In the genomic region with DNA sequence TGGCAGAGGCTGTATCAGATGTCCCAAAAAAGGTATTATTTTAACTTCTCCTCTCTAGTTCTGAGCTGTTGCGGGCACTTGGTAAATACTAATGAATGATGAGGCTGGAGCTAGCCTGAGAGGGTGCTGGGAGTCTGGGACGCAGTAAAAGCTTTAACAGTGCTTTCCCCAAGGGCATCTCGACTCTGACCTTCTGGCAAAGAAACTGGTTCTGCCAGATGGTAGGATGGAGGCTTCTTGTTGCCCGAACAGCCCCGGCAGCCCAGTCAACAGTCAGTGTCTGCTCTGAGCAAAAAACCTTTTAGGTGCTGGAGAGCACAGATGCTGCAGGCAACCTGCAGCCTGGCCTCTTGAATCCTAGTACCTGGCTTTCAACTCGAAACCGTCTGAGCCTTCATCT, we compare ENCODE assay signal across 11 cellular contexts. TPM values are rescaled to one million over a fixed set of nuclear protein-coding genes. Genes with fewer than 3 reads are reported as not detected.
DNase-seq lines count a peak whose midpoint lies in the region; ATAC-seq and TF ChIP-seq lines count a peak whose summit lies in the region.
"Had no signal": no experiment of that assay in that cellular context is flagged by ENCODE, and none has a peak within 500 bp of the region (broad histone marks: within the 10 kb centered on the region; RNA-seq: fewer than 3 reads in every experiment).

No MANE protein-coding gene starts in this region.

- POLR2A ChIA-PET in CD4-positive, alpha-beta T cell (lab: Charles Lee) = interaction anchor here (1.7 kb wide), 1 partner anchor 266 kb away, joined by 4 read pairs; the partner anchor contains the start of gene RPL11

- peak overlapping the region; percentile 38 for H3K4me3 Mint-ChIP-seq in CD4-positive, alpha-beta T cell
- H3K4me3 Mint-ChIP-seq in activated naive CD8-positive, alpha-beta T cell = peak overlapping the region; percentile 56

- no peak overlapping the region for H2AFZ ChIP-seq in Loucy (ENCODE audit: low read length)
- H2AFZ ChIP-seq: GM23248 had no signal

- no peaks in the 10 kb centered on the region for H3K27me3 Mint-ChIP-seq in CD4-positive, alpha-beta T cell
- no peaks in the 10 kb centered on the region for H3K27me3 Mint-ChIP-seq in activated naive CD8-positive, alpha-beta T cell

- H3K4me2 ChIP-seq in Loucy (ENCODE audit: low read depth, low read length, poor library complexity, severe bottlenecking) = no peak overlapping the region

- H3K4me3 ChIP-seq in Loucy (ENCODE audit: low read length, poor library complexity, severe bottlenecking) (no peak overlapping the region), mucosa of descending colon (no peak overlapping the region)
- H3K4me3 ChIP-seq: GM23248 had no signal

- H3K36me3 ChIP-seq in Loucy (ENCODE audit: insufficient read depth, low read length) (peaks cover 15% of the 10 kb centered on the region; the same call in 1 of the 2 replicates), mucosa of descending colon (ENCODE audit: low read depth) (no peaks in the 10 kb centered on the region)

- H3F3A ChIP-seq in Loucy (ENCODE audit: low read depth) = no peaks in the 10 kb centered on the region

- H4K20me1 ChIP-seq in Loucy (ENCODE audit: insufficient read depth, low read length, poor library complexity, severe bottlenecking) = peaks cover 16% of the 10 kb centered on the region

- H3K27ac ChIP-seq in CD4-positive, alpha-beta T cell (ENCODE audit: low read depth, low read length) = no peak overlapping the region
- H3K27ac ChIP-seq: GM23248 had no signal

- DNase-seq in CD4-positive, alpha-beta T cell = no peak
- DNase-seq in mucosa of descending colon = peak in 2 of 3 donors; percentile 60 to 81
- no peak for DNase-seq in NAMALWA (ENCODE audit: low spot score)
- DNase-seq in activated T-cell treated with anti-CD3 and anti-CD28 coated beads, Interleukin-2, amount 50 U/mL, for 1 hour = no peak
- DNase-seq: GM23248; kidney; stimulated activated CD4-positive, alpha-beta T cell treated with anti-CD3 and anti-CD28 coated beads, Interleukin-4, amount 100 ng/mL, for 4 hours had no signal

- H3K27ac Mint-ChIP-seq in CD4-positive, alpha-beta T cell = peak overlapping the region; percentile 100
- peak overlapping the region; percentile 76 for H3K27ac Mint-ChIP-seq in activated naive CD8-positive, alpha-beta T cell

- intact Hi-C loops in CD4-positive, alpha-beta T cell (cut with DNase I, micrococcal nuclease) = loop anchor here in 1 of 2 experiments (5.0 to 10.0 kb wide), 3 partner anchors 90 to 788 kb away; partner anchors contain the start of genes CLIC4, FUCA1 and GALE
- intact Hi-C loops in mucosa of descending colon (cut with DNase I, micrococcal nuclease) = loop anchor here in 1 of 2 donors (5.0 kb wide), 1 partner anchor 65 kb away; no protein-coding TSS in a partner anchor

- H3K9me3 ChIP-seq in CD4-positive, alpha-beta T cell (ENCODE audit: control insufficient read depth, low read length) = no peaks in the 10 kb centered on the region
- H3K9me3 ChIP-seq in Loucy (ENCODE audit: insufficient read depth, low read depth, low read length) = no peaks in the 10 kb centered on the region
- no peaks in the 10 kb centered on the region for H3K9me3 ChIP-seq in mucosa of descending colon

- CTCF ChIA-PET in CD4-positive, alpha-beta T cell (lab: Charles Lee) = no interaction called here

- no peak for TF ChIP-seq CTCF in CD4-positive, alpha-beta T cell (IDR thresholded peaks at IDR 0.05)
- no peak for TF ChIP-seq CTCF in Loucy (conservative IDR thresholded peaks at IDR 0.05; ENCODE audit: low read length)
- no peak for TF ChIP-seq CTCF in mucosa of descending colon (IDR thresholded peaks at IDR 0.05)

- peaks cover 19% of the 10 kb centered on the region for H3K4me1 ChIP-seq in Loucy (ENCODE audit: insufficient read depth, low read length, poor library complexity, severe bottlenecking)
- peaks cover 15% of the 10 kb centered on the region for H3K4me1 ChIP-seq in mucosa of descending colon (ENCODE audit: low read depth)

- H3K36me3 Mint-ChIP-seq in CD4-positive, alpha-beta T cell (ENCODE audit: low read depth) = peaks cover 30% of the 10 kb centered on the region
- H3K36me3 Mint-ChIP-seq in activated naive CD8-positive, alpha-beta T cell = peaks cover 12% of the 10 kb centered on the region

- peaks cover 25% of the 10 kb centered on the region for H3K79me2 ChIP-seq in Loucy (ENCODE audit: insufficient read depth, low read length)

- H3K27me3 ChIP-seq in CD4-positive, alpha-beta T cell (ENCODE audit: control insufficient read depth, insufficient read depth, low read length) = no peaks in the 10 kb centered on the region
- no peaks in the 10 kb centered on the region for H3K27me3 ChIP-seq in Loucy (ENCODE audit: insufficient read depth, low read length, poor library complexity, severe bottlenecking)

- no peaks in the 10 kb centered on the region for H3K9me2 ChIP-seq in Loucy (replicated peaks; ENCODE audit: low read depth, low read length)

- no peaks in the 10 kb centered on the region for H3K9me3 Mint-ChIP-seq in CD4-positive, alpha-beta T cell
- H3K9me3 Mint-ChIP-seq in activated naive CD8-positive, alpha-beta T cell (ENCODE audit: low read depth) = no peaks in the 10 kb centered on the region

- H3K4me1 Mint-ChIP-seq in CD4-positive, alpha-beta T cell (ENCODE audit: low read depth) = peaks cover 47% of the 10 kb centered on the region
- peaks cover 50% of the 10 kb centered on the region for H3K4me1 Mint-ChIP-seq in activated naive CD8-positive, alpha-beta T cell (ENCODE audit: low read depth)

- peak overlapping the region; percentile 100 for H3K9ac ChIP-seq in Loucy (ENCODE audit: low read depth, low read length, poor library complexity, severe bottlenecking)
- H3K9ac ChIP-seq: GM23248 had no signal

- no peak for ATAC-seq in CD4-positive, alpha-beta T cell (ENCODE audit: poor library complexity)
- ATAC-seq in mucosa of descending colon (peak; percentile 13), GM21825 (IDR thresholded peaks at IDR 0.05; ENCODE audit: unreplicated experiment) (no peak), GM18861 (IDR thresholded peaks at IDR 0.05; ENCODE audit: unreplicated experiment) (no peak)

RNA-seq across cellular contexts. Expression of gene PNRC2, which starts 2.5 kb away (rescaled TPM):
- 100 to 1,000 TPM; 172 to 183 TPM for total RNA-seq in CD4-positive, alpha-beta T cell
- total RNA-seq in mucosa of descending colon = 100 to 1,000 TPM; 116 to 137 (median 121) TPM

RNA-seq across cellular contexts. Expression of gene SRSF10, which starts 23.0 kb away (rescaled TPM):
- total RNA-seq in CD4-positive, alpha-beta T cell = 100 to 1,000 TPM; 346 to 356 TPM
- 10 to 100 TPM; 85.8 to 98.0 (median 94.0) TPM for total RNA-seq in mucosa of descending colon

RNA-seq across cellular contexts. Expression of gene CNR2, which starts 43.9 kb away (rescaled TPM):
- total RNA-seq in CD4-positive, alpha-beta T cell = under 1 TPM in 1 of 2 experiments, not detected in 1; 0.05 TPM
- under 1 TPM; 0.06 to 0.19 (median 0.17) TPM for total RNA-seq in mucosa of descending colon
- total RNA-seq: GM23248 had no signal

Comparison
In these comparisons a context has a peak if more than half of its experiments do, and no peak if none do; other contexts are left out.
1. DNase-seq: peak in mucosa of descending colon (2 of 3); none in CD4-positive, alpha-beta T cell (0 of 10), NAMALWA (single experiment) and activated T-cell treated with anti-CD3 and anti-CD28 coated beads, Interleukin-2, amount 50 U/mL, for 1 hour (single experiment).